1 cellular context compared by ENCODE assay signal in genomic region chr4:182855312-182855711, GRCh38.
TF ChIP-seq lines count a peak whose summit lies in the region.

No MANE protein-coding gene starts in this region.

TF ChIP-seq in HepG2, 621 proteins besides CTCF, POLR2A, EP300 and RAD21 (continued from another document and continues in another):
- TF ChIP-seq ZUFSP (CRISPR knock-in tag; IDR thresholded peaks at IDR 0.05; ENCODE audit: borderline replicate concordance) (no peak), ZFP91 (CRISPR knock-in tag; IDR thresholded peaks at IDR 0.05; ENCODE audit: borderline replicate concordance) (peak; percentile 62), TEAD3 (CRISPR knock-in tag; optimal IDR thresholded peaks at IDR 0.05; ENCODE audit: borderline replicate concordance) (peak; percentile 89), GTF2F1 (IDR thresholded peaks at IDR 0.05; ENCODE audit: low read length) (no peak), FOXK1 (CRISPR knock-in tag; IDR thresholded peaks at IDR 0.05; ENCODE audit: borderline replicate concordance, low read depth) (peak; percentile 52; the same call in 1 of the 2 replicates), PRMT3 (CRISPR knock-in tag; IDR thresholded peaks at IDR 0.05; ENCODE audit: borderline replicate concordance, low read depth) (no peak), YEATS4 (CRISPR knock-in tag; IDR thresholded peaks at IDR 0.05; ENCODE audit: borderline replicate concordance) (peak; percentile 24; the same call in 1 of the 2 replicates), ZNF547 (CRISPR knock-in tag; IDR thresholded peaks at IDR 0.05) (0 out of 2 replicates have a peak, but pooled peaks have one; percentile 20), MBD4 (IDR thresholded peaks at IDR 0.05; ENCODE audit: borderline replicate concordance, low read length) (no peak), ZNF20 (CRISPR knock-in tag; IDR thresholded peaks at IDR 0.05) (no peak), ZNF891 (CRISPR knock-in tag; IDR thresholded peaks at IDR 0.05) (peak; percentile 65; the same call in 1 of the 2 replicates), REL (CRISPR knock-in tag; conservative IDR thresholded peaks at IDR 0.05) (peak; percentile 39; the same call in 1 of the 2 replicates), TBX2 (CRISPR knock-in tag; IDR thresholded peaks at IDR 0.05; ENCODE audit: borderline replicate concordance) (peak; percentile 50; the same call in 1 of the 2 replicates), ZBTB1 (CRISPR knock-in tag; IDR thresholded peaks at IDR 0.05; ENCODE audit: borderline replicate concordance) (peak; percentile 92; the same call in 1 of the 2 replicates), ZBTB40 (IDR thresholded peaks at IDR 0.05) (no peak), ZBTB40 (CRISPR knock-in tag; IDR thresholded peaks at IDR 0.05) (0 out of 2 replicates have a peak, but pooled peaks have one; percentile 25), ZGPAT (CRISPR knock-in tag; IDR thresholded peaks at IDR 0.05) (peak; percentile 34), RARA (CRISPR knock-in tag; IDR thresholded peaks at IDR 0.05) (peak; percentile 61), GABPB1 (CRISPR knock-in tag; IDR thresholded peaks at IDR 0.05) (0 out of 2 replicates have a peak, but pooled peaks have one; percentile 34), ZNF335 (CRISPR knock-in tag; IDR thresholded peaks at IDR 0.05) (peak; percentile 76; the same call in 1 of the 2 replicates), ZNF691 (CRISPR knock-in tag; IDR thresholded peaks at IDR 0.05; ENCODE audit: borderline replicate concordance, low read depth) (peak; percentile 69; the same call in 1 of the 2 replicates), RXRB (CRISPR knock-in tag; IDR thresholded peaks at IDR 0.05; ENCODE audit: borderline replicate concordance) (peak; percentile 43; the same call in 1 of the 2 replicates), FOXK2 (IDR thresholded peaks at IDR 0.05) (0 out of 2 replicates have a peak, but pooled peaks have one; percentile 10), ZBTB26 (CRISPR knock-in tag; IDR thresholded peaks at IDR 0.05; ENCODE audit: borderline replicate concordance) (peak; percentile 72), ZNF615 (CRISPR knock-in tag; IDR thresholded peaks at IDR 0.05; ENCODE audit: borderline replicate concordance) (no peak), HNF4G (IDR thresholded peaks at IDR 0.05; ENCODE audit: borderline replicate concordance, low read depth, low read length) (peak; percentile 48), HNF4G (CRISPR knock-in tag; IDR thresholded peaks at IDR 0.05; ENCODE audit: borderline replicate concordance, low read depth) (peak; percentile 86), MYNN (CRISPR knock-in tag; IDR thresholded peaks at IDR 0.05; ENCODE audit: low read depth) (no peak), ZNF292 (CRISPR knock-in tag; IDR thresholded peaks at IDR 0.05; ENCODE audit: borderline replicate concordance, low read depth) (peak; percentile 92), CREBL2 (CRISPR knock-in tag; IDR thresholded peaks at IDR 0.05; ENCODE audit: borderline replicate concordance) (no peak), PCBP2 (optimal IDR thresholded peaks at IDR 0.05; ENCODE audit: low read depth, low read length, poor library complexity, severe bottlenecking) (no peak), ZHX2 (IDR thresholded peaks at IDR 0.05; ENCODE audit: low read depth) (0 out of 2 replicates have a peak, but pooled peaks have one; percentile 52), ZHX2 (CRISPR knock-in tag; IDR thresholded peaks at IDR 0.05; ENCODE audit: borderline replicate concordance) (no peak), SCMH1 (CRISPR knock-in tag; IDR thresholded peaks at IDR 0.05; ENCODE audit: borderline replicate concordance) (no peak)
